Comparison of ENCODE assay signal across 8 cellular contexts in genomic region chr10:82084496-82084895, GRCh38.
"Had no signal": no experiment of that assay in that cellular context is flagged by ENCODE, and none has a peak within 500 bp of the region (broad histone marks: within the 10 kb centered on the region; RNA-seq: fewer than 3 reads in every experiment).

No MANE protein-coding gene starts in this region.

- H3K36me3 Mint-ChIP-seq: IgD-negative memory B cell had no signal

- ATAC-seq: HCT116, HepG2 had no signal

- H3K27ac Mint-ChIP-seq: HFFc6, IgD-negative memory B cell had no signal

- DNase-seq: GM23248, GOT3, HFFc6, KBM-7 had no signal

- H3K4me1 Mint-ChIP-seq: IgD-negative memory B cell had no signal

- H3K4me3 Mint-ChIP-seq: HFFc6, IgD-negative memory B cell had no signal

- H3K9me3 ChIP-seq: HAP-1 had no signal

- H3K27me3 Mint-ChIP-seq: IgD-negative memory B cell had no signal
